Comparison of ENCODE assay signal across 26 cellular contexts in the genomic region with DNA sequence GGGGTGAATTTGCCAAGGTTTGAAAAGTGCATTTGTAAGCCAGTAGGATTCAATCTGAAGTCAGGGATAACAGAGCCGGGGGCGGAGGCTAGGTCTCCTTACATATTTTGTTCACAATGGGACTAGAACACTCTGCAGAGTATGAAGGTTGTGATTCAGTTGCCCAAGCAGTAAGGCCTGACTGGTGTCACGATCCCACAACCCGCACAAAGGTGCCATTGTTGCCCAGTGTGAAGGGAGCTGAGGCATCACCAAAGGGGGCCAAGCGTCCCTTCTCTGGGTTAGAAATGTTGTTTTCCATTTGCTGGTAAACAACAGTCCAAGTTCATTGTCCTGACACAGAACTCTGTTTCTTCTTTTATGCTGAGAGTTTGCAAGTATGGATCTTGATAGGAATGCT.
"Had no signal": no experiment of that assay in that cellular context is flagged by ENCODE, and none has a peak within 500 bp of the region (broad histone marks: within the 10 kb centered on the region; RNA-seq: fewer than 3 reads in every experiment).

No MANE protein-coding gene starts in this region.

- ATAC-seq: activated CD4-positive, alpha-beta T cell treated with anti-CD3 and anti-CD28 coated beads for 36 hours; activated CD8-positive, alpha-beta memory T cell treated with anti-CD3 and anti-CD28 coated beads, Interleukin-2, amount 10 ng/mL, durations not matched to agents 7 days and 5 days; activated CD8-positive, alpha-beta T cell treated with anti-CD3 and anti-CD28 coated beads, Interleukin-2, amount 10 ng/mL, durations not matched to agents 7 days and 5 days; activated naive CD8-positive, alpha-beta T cell treated with anti-CD3 and anti-CD28 coated beads, Interleukin-2, amount 50 U/mL, for 24 hours; body of pancreas; effector memory CD8-positive, alpha-beta T cell; foreskin keratinocyte; gastroesophageal sphincter had no signal

- H3K4me3 ChIP-seq: adrenal gland, body of pancreas, esophagus muscularis mucosa, gastroesophageal sphincter had no signal

- H3K36me3 ChIP-seq: adrenal gland, esophagus muscularis mucosa, gastroesophageal sphincter had no signal

- H3K27me3 ChIP-seq: adrenal gland, body of pancreas, esophagus muscularis mucosa, foreskin keratinocyte, gastroesophageal sphincter had no signal

- DNase-seq: activated CD4-positive, alpha-beta memory T cell treated with anti-CD3 and anti-CD28 coated beads for 36 hours; activated CD4-positive, alpha-beta T cell treated with anti-CD3 and anti-CD28 coated beads for 36 hours; activated CD4-positive, alpha-beta T cell treated with anti-CD3 and anti-CD28 coated beads, Interleukin-2, amount 10 ng/mL, durations not matched to agents 24 days and 14 days; activated CD4-positive, CD25-positive, alpha-beta regulatory T cell; activated CD4-positive, CD25-positive, alpha-beta regulatory T cell treated with anti-CD3 and anti-CD28 coated beads, Interleukin-2, amount 50 U/mL, for 72 hours; activated CD8-positive, alpha-beta memory T cell treated with anti-CD3 and anti-CD28 coated beads, Interleukin-2, amount 10 ng/mL, durations not matched to agents 7 days and 5 days; activated CD8-positive, alpha-beta memory T cell treated with anti-CD3 and anti-CD28 coated beads, Interleukin-2, amount 50 U/mL, for 4 hours; activated CD8-positive, alpha-beta T cell treated with anti-CD3 and anti-CD28 coated beads, Interleukin-2, amount 10 ng/mL, durations not matched to agents 7 days and 5 days; activated effector memory CD4-positive, alpha-beta T cell treated with anti-CD3 and anti-CD28 coated beads, Interleukin-2, amount 50 U/mL, for 16 hours; activated naive CD4-positive, alpha-beta T cell treated with anti-CD3 and anti-CD28 coated beads for 36 hours; activated naive CD8-positive, alpha-beta T cell treated with anti-CD3 and anti-CD28 coated beads for 36 hours; activated naive CD8-positive, alpha-beta T cell treated with anti-CD3 and anti-CD28 coated beads, Interleukin-2, amount 50 U/mL, for 24 hours; activated T-cell treated with anti-CD3 and anti-CD28 coated beads, Interleukin-2, amount 50 U/mL, for 1 hour; activated T-cell treated with anti-CD3 and anti-CD28 coated beads, Interleukin-2, amount 50 U/mL, for 48 hours; adrenal gland; aorta; body of pancreas; cortex of kidney; dermis blood vessel endothelial cell; effector CD4-positive, alpha-beta T cell; effector memory CD8-positive, alpha-beta T cell; erythroblast; foreskin keratinocyte; T-helper 2 cell had no signal

- H3K9me3 ChIP-seq: adrenal gland, body of pancreas, esophagus muscularis mucosa, gastroesophageal sphincter had no signal
